Comparison of ENCODE assay signal across 23 cellular contexts in the genomic region with DNA sequence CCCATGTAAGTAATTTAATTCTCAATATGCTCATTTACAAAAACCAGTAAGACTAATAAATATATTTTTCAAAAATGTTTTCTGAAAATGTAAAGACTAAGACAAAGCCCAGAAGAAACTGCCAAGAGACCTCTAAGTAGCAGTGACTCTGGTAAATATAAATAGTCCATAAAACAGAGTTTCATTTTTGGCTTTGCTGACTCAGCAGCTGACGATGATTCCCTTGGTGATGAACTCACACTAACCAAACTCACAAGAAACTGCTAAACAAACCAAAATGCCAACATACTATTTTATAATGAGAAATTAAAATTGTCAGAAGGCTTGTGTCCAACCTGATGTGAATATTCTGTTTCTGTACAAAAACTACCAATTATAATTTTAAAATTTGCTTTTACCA. TPM values are rescaled to one million over a fixed set of nuclear protein-coding genes. Genes with fewer than 3 reads are reported as not detected.
DNase-seq lines count a peak whose midpoint lies in the region; ATAC-seq, FAIRE-seq and TF ChIP-seq lines count a peak whose summit lies in the region.
"Had no signal": no experiment of that assay in that cellular context is flagged by ENCODE, and none has a peak within 500 bp of the region (broad histone marks: within the 10 kb centered on the region; RNA-seq: fewer than 3 reads in every experiment).

No MANE protein-coding gene starts in this region.

- no peak for FAIRE-seq in HepG2 (lab: Jason Lieb, UNC)
- FAIRE-seq: astrocyte had no signal

- TF ChIP-seq POLR2A in HepG2 (IDR thresholded peaks at IDR 0.05; ENCODE audit: insufficient read depth in 1 of 2, low read depth in 2 of 2, low read length in 2 of 2) (no peak), right lobe of liver (IDR thresholded peaks at IDR 0.05) (no peak), vagina (IDR thresholded peaks at IDR 0.05) (no peak)

- TF ChIP-seq EP300 in HepG2 (IDR thresholded peaks at IDR 0.05; ENCODE audit: low read depth in 2 of 2, low read length in 2 of 2) (no peak), HepG2 (CRISPR knock-in tag; IDR thresholded peaks at IDR 0.05; ENCODE audit: borderline replicate concordance) (no peak)

- ATAC-seq in HepG2: no peak
- ATAC-seq in right lobe of liver: no peak
- ATAC-seq: activated T-helper 17 cell treated with anti-CD3 and anti-CD28 coated beads, Interleukin-2, amount 50 U/mL, for 72 hours; left colon; naive thymus-derived CD4-positive, alpha-beta T cell had no signal

- intact Hi-C loops in HepG2 (cut with micrococcal nuclease; ENCODE audit: unreplicated experiment) (no loop called here), right lobe of liver (cut with DNase I) (no loop called here), vagina (cut with DNase I) (no loop called here)

- CTCF ChIA-PET in HepG2 (lab: Yijun Ruan, JAX; ENCODE audit: low intra/inter-chr PET ratio, low total read pairs): no interaction called here

- H4K20me1 ChIP-seq in HepG2 (ENCODE audit: insufficient read depth, low read length): no peaks in the 10 kb centered on the region
- no peaks in the 10 kb centered on the region for H4K20me1 ChIP-seq in fibroblast of lung (ENCODE audit: control insufficient read depth, extremely low read depth, insufficient read depth, low read length)

- 96% methylated on average over 1 of the region's 1 CpG for WGBS in HepG2 (ENCODE audit: low lambda C conversion rate)
- WGBS in right lobe of liver (ENCODE audit: insufficient coverage, low coverage, low lambda C conversion rate, missing lambda C conversion rate): 36% methylated on average over 1 of the region's 1 CpG

- TF ChIP-seq RAD21 in HepG2 (CRISPR knock-in tag; IDR thresholded peaks at IDR 0.05): no peak

- H2AFZ ChIP-seq in HepG2 (ENCODE audit: low read length) (no peak overlapping the region), fibroblast of lung (ENCODE audit: low read length) (no peak overlapping the region)

- H3K27ac ChIP-seq in HepG2 (ENCODE audit: extremely low read length, insufficient read depth, low read length): no peak overlapping the region
- H3K27ac ChIP-seq in right lobe of liver: no peak overlapping the region
- no peak overlapping the region for H3K27ac ChIP-seq in fibroblast of lung (ENCODE audit: insufficient read depth, low read length)
- no peak overlapping the region for H3K27ac ChIP-seq in vagina
- H3K27ac ChIP-seq: HL-60, stomach had no signal

- POLR2A ChIA-PET in HepG2 (lab: Yijun Ruan, JAX): no interaction called here

- TF ChIP-seq CTCF in HepG2 (CRISPR knock-in tag; IDR thresholded peaks at IDR 0.05) (no peak), right lobe of liver (IDR thresholded peaks at IDR 0.05) (no peak), fibroblast of lung (conservative IDR thresholded peaks at IDR 0.05 in 1 of 2, IDR thresholded peaks at IDR 0.05 in 1 of 2; ENCODE audit: low read depth in 1 of 2, low read length in 2 of 2) (no peak), vagina (IDR thresholded peaks at IDR 0.05) (no peak)

- no peaks in the 10 kb centered on the region for H3K9me3 ChIP-seq in HepG2 (ENCODE audit: low read length)
- no peaks in the 10 kb centered on the region for H3K9me3 ChIP-seq in right lobe of liver
- H3K9me3 ChIP-seq in fibroblast of lung (ENCODE audit: control insufficient read depth, insufficient read depth, low read depth, low read length): no peaks in the 10 kb centered on the region
- no peaks in the 10 kb centered on the region for H3K9me3 ChIP-seq in vagina
- H3K9me3 ChIP-seq: BE2C, stomach had no signal

- H3K27me3 ChIP-seq in HepG2 (ENCODE audit: control insufficient read depth in 1 of 2, insufficient read depth in 2 of 2, low read length in 2 of 2) (no peaks in the 10 kb centered on the region), right lobe of liver (no peaks in the 10 kb centered on the region), fibroblast of lung (ENCODE audit: control insufficient read depth, insufficient read depth, low read length) (no peaks in the 10 kb centered on the region), vagina (no peaks in the 10 kb centered on the region)
- H3K27me3 ChIP-seq: BE2C, stomach had no signal

- H3K9ac ChIP-seq in HepG2 (ENCODE audit: insufficient read depth, low read depth, low read length) (no peak overlapping the region), fibroblast of lung (ENCODE audit: insufficient read depth, low read length) (no peak overlapping the region)

- DNase-seq in HepG2 (ENCODE audit: low spot score): no peak
- DNase-seq in right lobe of liver: no peak
- peak; percentile 28 for DNase-seq in RPMI7951 (ENCODE audit: low read depth)
- peak in 1 of 2 donors; percentile 28 for DNase-seq in fibroblast of lung (ENCODE audit: low read depth in 2 of 2)
- no peak for DNase-seq in pons (ENCODE audit: low spot score)
- no peak for DNase-seq in NCI-H187 (lab: John Stamatoyannopoulos, UW)
- DNase-seq in vagina (ENCODE audit: extremely low spot score in 2 of 2): no peak
- no peak for DNase-seq in stimulated activated CD4-positive, alpha-beta T cell treated with anti-CD3 and anti-CD28 coated beads, Interleukin-4, amount 100 ng/mL, for 4 hours
- DNase-seq: activated CD4-positive, alpha-beta T cell treated with anti-CD3 and anti-CD28 coated beads, Interleukin-2, amount 10 ng/mL, durations not matched to agents 24 days and 14 days; activated CD8-positive, alpha-beta memory T cell treated with anti-CD3 and anti-CD28 coated beads, Interleukin-2, amount 50 U/mL, for 4 hours; BE2C; COR-L47; effector CD8-positive, alpha-beta T cell; left colon; mesendoderm; naive thymus-derived CD4-positive, alpha-beta T cell; NCI-H1694; NCI-H748 treated with DMSO at 0.1 percent for 48 hours; stomach had no signal

- H3K36me3 ChIP-seq in HepG2 (replicated peaks in 1 of 2; ENCODE audit: control insufficient read depth in 1 of 2, insufficient read depth in 2 of 2, low read length in 2 of 2): no peaks in the 10 kb centered on the region
- no peaks in the 10 kb centered on the region for H3K36me3 ChIP-seq in right lobe of liver
- H3K36me3 ChIP-seq in fibroblast of lung (ENCODE audit: control insufficient read depth, insufficient read depth, low read length): no peaks in the 10 kb centered on the region
- H3K36me3 ChIP-seq in vagina: peaks cover 0 to 3% of the 10 kb centered on the region in 2 donors
- H3K36me3 ChIP-seq: BE2C had no signal

- BruUV-seq in HepG2 (replicated peaks; lab: Mats Ljungman, UMichigan): no TSS peak

- H3K79me2 ChIP-seq in HepG2 (ENCODE audit: insufficient read depth, low read length) (no peaks in the 10 kb centered on the region), fibroblast of lung (ENCODE audit: control insufficient read depth, insufficient read depth, low read length) (no peaks in the 10 kb centered on the region)

- H3K4me1 ChIP-seq in HepG2 (ENCODE audit: insufficient read depth, low read length) (no peaks in the 10 kb centered on the region), right lobe of liver (no peaks in the 10 kb centered on the region), fibroblast of lung (ENCODE audit: control insufficient read depth, extremely low read depth, insufficient read depth, low read length) (no peaks in the 10 kb centered on the region), vagina (no peaks in the 10 kb centered on the region)
- H3K4me1 ChIP-seq: BE2C, stomach had no signal

- H3K4me2 ChIP-seq in HepG2 (ENCODE audit: low read depth, low read length) (no peak overlapping the region), fibroblast of lung (ENCODE audit: extremely low read depth, insufficient read depth, low read length) (peak overlapping the region; percentile 19)

- no peak overlapping the region for H3K4me3 ChIP-seq in HepG2 (replicated peaks in 1 of 3; ENCODE audit: insufficient read depth in 1 of 3, low read depth in 2 of 3, low read length in 3 of 3)
- no peak overlapping the region for H3K4me3 ChIP-seq in right lobe of liver
- H3K4me3 ChIP-seq in fibroblast of lung (replicated peaks in 1 of 4; ENCODE audit: control extremely low read depth in 1 of 4, insufficient read depth in 1 of 4, low read depth in 3 of 4, low read length in 4 of 4): no peak overlapping the region
- no peak overlapping the region for H3K4me3 ChIP-seq in vagina
- H3K4me3 ChIP-seq: stomach had no signal

- in situ Hi-C loops in HepG2 (cut with HindIII; ENCODE audit: extremely low pct_ligation_motif_present, low pct_unique_long_range_greater_than_20kb): no loop called here

TF ChIP-seq in HepG2, 621 proteins besides CTCF, POLR2A, EP300 and RAD21 (continues in another document):
- no peak for TF ChIP-seq ZKSCAN1 (IDR thresholded peaks at IDR 0.05; ENCODE audit: low read length)
- peak; percentile 91 to 97 for TF ChIP-seq MAFK (conservative IDR thresholded peaks at IDR 0.05 in 1 of 2, IDR thresholded peaks at IDR 0.05 in 1 of 2; ENCODE audit: low read length in 2 of 2)

RNA-seq across cellular contexts. Expression of a gene that starts 31.5 kb away (rescaled TPM):
- 0.02 TPM in 1 of 2 replicates, not detected in the other for total RNA-seq in HepG2 (2016; rRNA removed; fragmentation: Illumina TruSeq; extraction: Trizol)
- total RNA-seq in HepG2 (2016; cell fraction: cytosol; rRNA removed; fragmentation: Illumina TruSeq; extraction: Trizol; ENCODE audit: low read depth): 0.09 and 0.10 TPM in 2 replicates
- 0.01 and 0.02 TPM in 2 replicates for total RNA-seq in HepG2 (2016; cell fraction: insoluble cytoplasmic fraction; rRNA removed; fragmentation: Illumina TruSeq; extraction: Trizol)
- total RNA-seq in HepG2 (2016; cell fraction: membrane; rRNA removed; fragmentation: Illumina TruSeq; extraction: Trizol): 0.03 and 0.06 TPM in 2 replicates
- total RNA-seq in HepG2 (2016; cell fraction: nucleus; rRNA removed; fragmentation: Illumina TruSeq; extraction: Trizol): 0.09 TPM in 2 replicates
- 0.03 and 0.07 TPM in 2 replicates for polyA plus RNA-seq in HepG2 (2011; rRNA removed)
- 0.01 TPM in 2 replicates for polyA plus RNA-seq in HepG2 (2011; cell fraction: cytosol; rRNA removed)
- 0.10 and 0.16 TPM in 2 replicates for polyA plus RNA-seq in HepG2 (2011; cell fraction: nucleus; rRNA removed)
- not detected in 2 replicates for polyA plus RNA-seq in HepG2 (2012)
- polyA plus RNA-seq in HepG2 (2016; cell fraction: cytosol; fragmentation: Illumina TruSeq; extraction: Trizol; ENCODE audit: low read depth): not detected in 2 replicates
- polyA plus RNA-seq in HepG2 (2016; cell fraction: insoluble cytoplasmic fraction; fragmentation: Illumina TruSeq; extraction: Trizol; ENCODE audit: low read depth): not detected in 2 replicates
- polyA plus RNA-seq in HepG2 (2016; cell fraction: membrane; fragmentation: Illumina TruSeq; extraction: Trizol; ENCODE audit: low read depth): not detected in 2 replicates
- not detected in 2 replicates for polyA plus RNA-seq in HepG2 (2016; cell fraction: nucleus; fragmentation: Illumina TruSeq; extraction: Trizol; ENCODE audit: insufficient read depth, low read depth)
- polyA minus RNA-seq in HepG2 (2011; rRNA and poly(A)+ RNA removed; ENCODE audit: low replicate concordance): 0.02 TPM in 1 of 2 replicates, not detected in the other
- 0.10 TPM in 1 of 2 replicates, not detected in the other for polyA minus RNA-seq in HepG2 (2011; cell fraction: cytosol; rRNA and poly(A)+ RNA removed)
- polyA minus RNA-seq in HepG2 (2011; cell fraction: nucleus; rRNA and poly(A)+ RNA removed): 0.64 and 0.75 TPM in 2 replicates
- under 1 TPM; 0.05 to 0.12 (median 0.09) TPM for total RNA-seq in right lobe of liver
- total RNA-seq in RPMI7951 (2014; rRNA removed; shearing (Covaris generic)): under 0.01 TPM in 2 replicates
- 0.33 and 0.51 TPM in 2 replicates for total RNA-seq in fibroblast of lung
- 0.11 TPM in 2 replicates for polyA plus RNA-seq in fibroblast of lung
- polyA plus RNA-seq in fibroblast of lung (2012): 0.05 TPM in 2 replicates
- polyA minus RNA-seq in fibroblast of lung (ENCODE audit: low replicate concordance): 0.20 TPM in 1 of 2 replicates, not detected in the other
- 0.25 TPM for total RNA-seq in vagina
- total RNA-seq: A172 had no signal
